Comparison of ENCODE assay signal across 16 cellular contexts in the genomic region with DNA sequence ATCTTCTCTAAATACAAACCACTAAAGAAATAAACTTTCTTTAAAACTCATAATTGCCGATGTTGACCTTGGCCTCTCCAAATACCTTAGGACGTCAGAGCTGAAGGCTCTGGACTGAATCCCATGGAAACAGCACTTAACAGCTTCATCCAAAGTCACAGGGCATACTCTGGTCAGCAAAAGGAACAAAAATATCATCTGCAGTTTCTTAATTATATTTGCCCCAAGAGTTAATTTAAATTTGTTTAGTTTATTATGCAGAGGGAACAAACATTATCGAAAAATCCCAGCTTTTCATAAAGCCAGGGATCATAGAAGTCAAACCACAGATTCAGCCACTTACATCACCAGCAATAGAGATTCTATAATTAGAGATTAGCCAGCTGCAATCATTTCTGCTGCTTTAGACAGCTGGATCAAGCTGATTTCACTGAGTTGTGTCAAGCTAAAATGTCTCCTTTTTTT. TPM values are rescaled to one million over a fixed set of nuclear protein-coding genes. Genes with fewer than 3 reads are reported as not detected.
DNase-seq lines count a peak whose midpoint lies in the region; ATAC-seq, FAIRE-seq and TF ChIP-seq lines count a peak whose summit lies in the region.
"Had no signal": no experiment of that assay in that cellular context is flagged by ENCODE, and none has a peak within 500 bp of the region (broad histone marks: within the 10 kb centered on the region; RNA-seq: fewer than 3 reads in every experiment).

No MANE protein-coding gene starts in this region.

- H3K27ac ChIP-seq in liver (ENCODE audit: low read depth in 1 of 2, low read length in 2 of 2): peak overlapping the region in 1 of 2 donors; percentile 28
- no peak overlapping the region for H3K27ac ChIP-seq in HepG2 (ENCODE audit: extremely low read length, insufficient read depth, low read length)
- H3K27ac ChIP-seq in heart left ventricle: peak overlapping the region; percentile 40 to 87 (median 64)
- peak overlapping the region; percentile 86 for H3K27ac ChIP-seq in osteoblast (ENCODE audit: low read depth, low read length)
- H3K27ac ChIP-seq: HL-60 had no signal

- H3K9ac ChIP-seq in liver (ENCODE audit: low read depth in 1 of 2, low read length in 2 of 2) (no peak overlapping the region), HepG2 (ENCODE audit: insufficient read depth, low read depth, low read length) (no peak overlapping the region)

- H3K9me3 ChIP-seq in liver (ENCODE audit: control insufficient read depth in 4 of 4, low read length in 3 of 4) (no peaks in the 10 kb centered on the region), HepG2 (ENCODE audit: low read length) (no peaks in the 10 kb centered on the region), heart left ventricle (no peaks in the 10 kb centered on the region), osteoblast (ENCODE audit: low read depth, low read length) (peaks cover 3% of the 10 kb centered on the region)
- H3K9me3 ChIP-seq: testis had no signal

- H2AFZ ChIP-seq in HepG2 (ENCODE audit: low read length) (no peak overlapping the region), osteoblast (ENCODE audit: low read length) (peak overlapping the region; percentile 21)

- H3K27ac Mint-ChIP-seq in T-helper 2 cell treated with Interferon-gamma antibody and Interleukin-4, amounts not matched to agents 5 μg/mL and 100 μg/mL, for 36 hours: no peak overlapping the region
- H3K27ac Mint-ChIP-seq: activated naive CD4-positive, alpha-beta T cell treated with anti-CD3 and anti-CD28 coated beads, Interleukin-2, amount 10 ng/mL, durations not matched to agents 7 days and 5 days; effector memory CD8-positive, alpha-beta T cell had no signal

- TF ChIP-seq RAD21 in liver (IDR thresholded peaks at IDR 0.05): peak in 1 of 2 donors; percentile 20
- TF ChIP-seq RAD21 in HepG2 (CRISPR knock-in tag; IDR thresholded peaks at IDR 0.05): no peak

- H3K9me3 Mint-ChIP-seq in T-helper 2 cell treated with Interferon-gamma antibody and Interleukin-4, amounts not matched to agents 5 μg/mL and 100 μg/mL, for 36 hours: no peaks in the 10 kb centered on the region
- H3K9me3 Mint-ChIP-seq: activated naive CD4-positive, alpha-beta T cell treated with anti-CD3 and anti-CD28 coated beads, Interleukin-2, amount 10 ng/mL, durations not matched to agents 7 days and 5 days had no signal

- WGBS in liver: 54% methylated on average over 3 of the region's 3 CpGs
- WGBS in HepG2 (ENCODE audit: low lambda C conversion rate): 0% methylated on average over 3 of the region's 3 CpGs
- 36 to 57% (median 56%) methylated on average over 3 of the region's 3 CpGs for WGBS in heart left ventricle, 4 donors

- FAIRE-seq in HepG2 (lab: Jason Lieb, UNC): no peak
- FAIRE-seq: RCC 7860, TTC549 had no signal

- in situ Hi-C loops in HepG2 (cut with HindIII; ENCODE audit: extremely low pct_ligation_motif_present, low pct_unique_long_range_greater_than_20kb): no loop called here

- H3K79me2 ChIP-seq in HepG2 (ENCODE audit: insufficient read depth, low read length): no peaks in the 10 kb centered on the region
- no peaks in the 10 kb centered on the region for H3K79me2 ChIP-seq in osteoblast (ENCODE audit: insufficient read depth, low read length)

- H4K20me1 ChIP-seq in HepG2 (ENCODE audit: insufficient read depth, low read length) (no peaks in the 10 kb centered on the region), osteoblast (ENCODE audit: insufficient read depth, low read length) (no peaks in the 10 kb centered on the region)

- ATAC-seq in HepG2 (no peak), heart left ventricle (peak; percentile 67 to 90 (median 82)), GM18907 (IDR thresholded peaks at IDR 0.05; ENCODE audit: unreplicated experiment) (no peak), GM18868 (IDR thresholded peaks at IDR 0.05; ENCODE audit: unreplicated experiment) (no peak)
- ATAC-seq: effector memory CD8-positive, alpha-beta T cell had no signal

- H3K4me1 ChIP-seq in liver (ENCODE audit: control insufficient read depth in 4 of 4, insufficient read depth in 4 of 4, low read length in 3 of 4) (peaks cover 0 to 10% (median 1%) of the 10 kb centered on the region in 4 donors), HepG2 (ENCODE audit: insufficient read depth, low read length) (no peaks in the 10 kb centered on the region), heart left ventricle (peaks cover 0 to 30% (median 6%) of the 10 kb centered on the region in 12 donors), osteoblast (ENCODE audit: insufficient read depth, low read length) (peaks cover 32% of the 10 kb centered on the region)
- H3K4me1 ChIP-seq: testis had no signal

- H3K4me1 Mint-ChIP-seq in T-helper 2 cell treated with Interferon-gamma antibody and Interleukin-4, amounts not matched to agents 5 μg/mL and 100 μg/mL, for 36 hours (ENCODE audit: low read depth): no peaks in the 10 kb centered on the region
- H3K4me1 Mint-ChIP-seq: activated naive CD4-positive, alpha-beta T cell treated with anti-CD3 and anti-CD28 coated beads, Interleukin-2, amount 10 ng/mL, durations not matched to agents 7 days and 5 days had no signal

- no peaks in the 10 kb centered on the region for H3K36me3 Mint-ChIP-seq in T-helper 2 cell treated with Interferon-gamma antibody and Interleukin-4, amounts not matched to agents 5 μg/mL and 100 μg/mL, for 36 hours (ENCODE audit: low read depth)
- H3K36me3 Mint-ChIP-seq: activated naive CD4-positive, alpha-beta T cell treated with anti-CD3 and anti-CD28 coated beads, Interleukin-2, amount 10 ng/mL, durations not matched to agents 7 days and 5 days had no signal

- no TSS peak for BruUV-seq in HepG2 (replicated peaks; lab: Mats Ljungman, UMichigan)

- CTCF ChIA-PET in HepG2 (lab: Yijun Ruan, JAX; ENCODE audit: low intra/inter-chr PET ratio, low total read pairs): no interaction called here

- TF ChIP-seq CTCF in liver (IDR thresholded peaks at IDR 0.05; ENCODE audit: low read depth, low read length, missing input control): no peak
- TF ChIP-seq CTCF in HepG2 (CRISPR knock-in tag; IDR thresholded peaks at IDR 0.05): no peak
- TF ChIP-seq CTCF in heart left ventricle (IDR thresholded peaks at IDR 0.05): no peak
- no peak for TF ChIP-seq CTCF in osteoblast (IDR thresholded peaks at IDR 0.05; ENCODE audit: extremely low read depth, low read depth, low read length)

- POLR2A ChIA-PET in HepG2 (lab: Yijun Ruan, JAX): no interaction called here

- TF ChIP-seq POLR2A in HepG2 (IDR thresholded peaks at IDR 0.05; ENCODE audit: insufficient read depth in 1 of 2, low read depth in 2 of 2, low read length in 2 of 2) (no peak), heart left ventricle (IDR thresholded peaks at IDR 0.05) (no peak)

- DNase-seq in HepG2 (ENCODE audit: low spot score) (no peak), heart left ventricle (peak in 1 of 5 donors; percentile 41), osteoblast (ENCODE audit: insufficient read length, low spot score, missing footprints) (no peak)
- DNase-seq in activated CD8-positive, alpha-beta memory T cell treated with anti-CD3 and anti-CD28 coated beads, Interleukin-2, amount 50 U/mL, for 4 hours: no peak
- DNase-seq in T-helper 2 cell treated with Interferon-gamma antibody and Interleukin-4, amounts not matched to agents 5 μg/mL and 100 μg/mL, for 36 hours (ENCODE audit: low spot score): no peak
- DNase-seq: activated CD8-positive, alpha-beta memory T cell treated with anti-CD3 and anti-CD28 coated beads for 24 hours; activated naive CD4-positive, alpha-beta T cell treated with anti-CD3 and anti-CD28 coated beads, Interleukin-2, amount 10 ng/mL, durations not matched to agents 7 days and 5 days; effector memory CD8-positive, alpha-beta T cell; retina; testis had no signal

- TF ChIP-seq EP300 in HepG2 (IDR thresholded peaks at IDR 0.05; ENCODE audit: low read depth in 2 of 2, low read length in 2 of 2) (no peak), HepG2 (CRISPR knock-in tag; IDR thresholded peaks at IDR 0.05; ENCODE audit: borderline replicate concordance) (no peak)

- H3K4me3 ChIP-seq in liver (ENCODE audit: low read depth in 1 of 3, low read length in 3 of 3): no peak overlapping the region
- H3K4me3 ChIP-seq in HepG2 (replicated peaks in 1 of 3; ENCODE audit: insufficient read depth in 1 of 3, low read depth in 2 of 3, low read length in 3 of 3): no peak overlapping the region
- H3K4me3 ChIP-seq in heart left ventricle: no peak overlapping the region
- H3K4me3 ChIP-seq in osteoblast (ENCODE audit: insufficient read depth, low read length): no peak overlapping the region
- H3K4me3 ChIP-seq: testis had no signal

- H3K27me3 ChIP-seq in liver (ENCODE audit: control insufficient read depth in 4 of 4, insufficient read depth in 4 of 4, low read length in 3 of 4): no peaks in the 10 kb centered on the region
- H3K27me3 ChIP-seq in HepG2 (ENCODE audit: control insufficient read depth in 1 of 2, insufficient read depth in 2 of 2, low read length in 2 of 2): peaks cover 0 to 4% of the 10 kb centered on the region in 2 experiments; a peak in 1 of 5 replicates
- H3K27me3 ChIP-seq in heart left ventricle: no peaks in the 10 kb centered on the region
- no peaks in the 10 kb centered on the region for H3K27me3 ChIP-seq in osteoblast (ENCODE audit: insufficient read depth, low read length)
- H3K27me3 ChIP-seq: testis had no signal

- H3K4me2 ChIP-seq in HepG2 (ENCODE audit: low read depth, low read length): no peak overlapping the region
- peak overlapping the region; percentile 25 for H3K4me2 ChIP-seq in osteoblast (ENCODE audit: insufficient read depth, low read length)

- no peaks in the 10 kb centered on the region for H3K27me3 Mint-ChIP-seq in T-helper 2 cell treated with Interferon-gamma antibody and Interleukin-4, amounts not matched to agents 5 μg/mL and 100 μg/mL, for 36 hours (ENCODE audit: low read depth)
- H3K27me3 Mint-ChIP-seq: activated naive CD4-positive, alpha-beta T cell treated with anti-CD3 and anti-CD28 coated beads, Interleukin-2, amount 10 ng/mL, durations not matched to agents 7 days and 5 days; effector memory CD8-positive, alpha-beta T cell had no signal

- H3K36me3 ChIP-seq in liver (ENCODE audit: control insufficient read depth in 4 of 4, insufficient read depth in 3 of 4, low read depth in 1 of 4, low read length in 3 of 4) (no peaks in the 10 kb centered on the region), HepG2 (replicated peaks in 1 of 2; ENCODE audit: control insufficient read depth in 1 of 2, insufficient read depth in 2 of 2, low read length in 2 of 2) (no peaks in the 10 kb centered on the region), heart left ventricle (no peaks in the 10 kb centered on the region), osteoblast (ENCODE audit: insufficient read depth, low read length) (no peaks in the 10 kb centered on the region)

- intact Hi-C loops in HepG2 (cut with micrococcal nuclease; ENCODE audit: unreplicated experiment): loop anchor here (5.0 kb wide), 1 partner anchor 1506 kb away; no protein-coding TSS in a partner anchor
- intact Hi-C loops in heart left ventricle (cut with DNase I): no loop called here

- no peak overlapping the region for H3K4me3 Mint-ChIP-seq in T-helper 2 cell treated with Interferon-gamma antibody and Interleukin-4, amounts not matched to agents 5 μg/mL and 100 μg/mL, for 36 hours
- H3K4me3 Mint-ChIP-seq: activated naive CD4-positive, alpha-beta T cell treated with anti-CD3 and anti-CD28 coated beads, Interleukin-2, amount 10 ng/mL, durations not matched to agents 7 days and 5 days; effector memory CD8-positive, alpha-beta T cell had no signal

RNA-seq across cellular contexts. Expression of a gene that starts 20.5 kb away (rescaled TPM):
- total RNA-seq in liver (1 to 10 TPM; 2.1 to 2.2 TPM), HepG2 (2016; rRNA removed; fragmentation: Illumina TruSeq; extraction: Trizol) (0.07 TPM in 1 of 2 replicates, not detected in the other), heart left ventricle (10 to 100 TPM in 2 of 9 donors, 1 to 10 TPM in 7; 3.6 to 12.4 (median 8.5) TPM), osteoblast (6.2 and 6.5 TPM in 2 replicates)
- polyA plus RNA-seq in liver (1 to 10 TPM in 1 of 2 donors, under 1 TPM in 1; 0.87 to 2.4 TPM), HepG2 (2011; rRNA removed) (0.04 and 0.26 TPM in 2 replicates), heart left ventricle (1 to 10 TPM in 1 of 2 donors, under 1 TPM in 1; 1.00 to 3.0 TPM)
- not detected in 2 replicates for total RNA-seq in HepG2 (2016; cell fraction: cytosol; rRNA removed; fragmentation: Illumina TruSeq; extraction: Trizol; ENCODE audit: low read depth)
- total RNA-seq in HepG2 (2016; cell fraction: insoluble cytoplasmic fraction; rRNA removed; fragmentation: Illumina TruSeq; extraction: Trizol): 0.13 TPM in 1 of 2 replicates, not detected in the other
- total RNA-seq in HepG2 (2016; cell fraction: membrane; rRNA removed; fragmentation: Illumina TruSeq; extraction: Trizol): not detected in 2 replicates
- total RNA-seq in HepG2 (2016; cell fraction: nucleus; rRNA removed; fragmentation: Illumina TruSeq; extraction: Trizol): 0.62 TPM in 1 of 2 replicates, not detected in the other
- polyA plus RNA-seq in HepG2 (2011; cell fraction: cytosol; rRNA removed): 0.01 and 0.04 TPM in 2 replicates
- not detected in 2 replicates for polyA plus RNA-seq in HepG2 (2011; cell fraction: nucleus; rRNA removed)
- 1.6 and 1.7 TPM in 2 replicates for polyA plus RNA-seq in HepG2 (2012)
- polyA plus RNA-seq in HepG2 (2016; cell fraction: cytosol; fragmentation: Illumina TruSeq; extraction: Trizol; ENCODE audit: low read depth): not detected in 2 replicates
- polyA plus RNA-seq in HepG2 (2016; cell fraction: insoluble cytoplasmic fraction; fragmentation: Illumina TruSeq; extraction: Trizol; ENCODE audit: low read depth): not detected in 2 replicates
- not detected in 2 replicates for polyA plus RNA-seq in HepG2 (2016; cell fraction: membrane; fragmentation: Illumina TruSeq; extraction: Trizol; ENCODE audit: low read depth)
- not detected in 2 replicates for polyA plus RNA-seq in HepG2 (2016; cell fraction: nucleus; fragmentation: Illumina TruSeq; extraction: Trizol; ENCODE audit: insufficient read depth, low read depth)
- polyA minus RNA-seq in HepG2 (2011; rRNA and poly(A)+ RNA removed; ENCODE audit: low replicate concordance): 0.04 TPM in 1 of 2 replicates, not detected in the other
- polyA minus RNA-seq in HepG2 (2011; cell fraction: cytosol; rRNA and poly(A)+ RNA removed): 0.18 TPM in 1 of 2 replicates, not detected in the other
- polyA minus RNA-seq in HepG2 (2011; cell fraction: nucleus; rRNA and poly(A)+ RNA removed): 0.99 and 1.3 TPM in 2 replicates

Comparison
In these comparisons a context has a peak if more than half of its experiments do, and no peak if none do; other contexts are left out.
1. ATAC-seq: peak in heart left ventricle (4 of 4); none in HepG2 (single experiment), GM18907 (single experiment) and GM18868 (single experiment).